8 cellular contexts compared by ENCODE assay signal in the genomic region with DNA sequence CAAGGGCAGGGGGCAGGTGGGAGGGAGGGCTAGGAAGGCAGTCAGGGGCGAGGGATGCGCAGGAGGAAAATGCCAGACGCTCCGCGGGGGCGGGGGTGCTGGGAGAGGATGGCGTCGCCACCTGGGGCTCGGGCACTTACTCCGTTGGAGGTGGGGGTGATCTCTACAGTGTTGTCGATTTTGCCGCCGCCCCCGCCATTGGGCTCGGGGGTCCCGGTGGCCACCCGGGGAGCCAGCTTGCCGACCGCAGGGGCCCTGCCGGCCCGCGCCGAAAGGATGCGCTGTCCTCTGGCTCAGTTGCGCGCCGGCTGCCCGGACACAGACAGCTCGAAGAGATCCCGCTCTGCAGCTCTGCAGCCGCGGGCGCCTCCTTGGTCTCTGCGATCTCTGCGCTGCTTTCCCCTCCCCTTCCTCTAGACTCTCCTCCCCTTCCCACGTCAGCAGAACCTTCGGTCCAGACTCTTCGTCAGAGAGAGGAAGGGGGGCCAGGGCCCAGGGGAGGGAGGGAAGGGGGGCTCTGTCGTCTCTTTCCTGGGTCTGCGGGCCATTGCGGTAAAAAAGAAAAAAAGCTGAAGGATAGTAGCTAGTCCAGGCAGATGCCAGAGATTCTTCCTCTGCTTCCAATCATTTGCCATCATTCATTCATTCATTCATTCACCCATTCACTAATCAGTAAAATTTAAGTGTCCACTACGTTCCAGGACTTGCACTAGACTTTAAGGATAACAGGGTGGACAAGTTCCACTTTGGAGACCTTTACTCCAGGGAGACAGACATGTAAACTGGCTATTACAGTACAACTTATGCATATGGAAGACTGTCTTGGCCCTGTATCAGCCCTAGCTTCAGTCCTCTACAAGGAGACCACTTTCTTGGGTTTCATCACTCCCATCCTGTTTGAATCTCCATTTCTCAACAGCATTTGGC. TPM values are rescaled to one million over a fixed set of nuclear protein-coding genes. Genes with fewer than 3 reads are reported as not detected.
DNase-seq lines count a peak whose midpoint lies in the region; ATAC-seq lines count a peak whose summit lies in the region.

A gene (minus strand): TSS at position 382 of the 927 bp plus-strand sequence.

- H3K9me3 Mint-ChIP-seq in activated CD4-positive, alpha-beta T cell treated with anti-CD3 and anti-CD28 coated beads, Interleukin-2, amount 10 ng/mL, durations not matched to agents 7 days and 5 days: no peaks in the 10 kb centered on the region

- DNase-seq in DMS 273 (lab: John Stamatoyannopoulos, UW; ENCODE audit: unreplicated experiment): peak; percentile 90
- peak; percentile 95 for DNase-seq in NCI-H2029 treated with DMSO at 0.1 percent for 48 hours (lab: John Stamatoyannopoulos, UW)
- peak; percentile 53 for DNase-seq in activated CD4-positive, alpha-beta T cell treated with anti-CD3 and anti-CD28 coated beads, Interleukin-2, amount 10 ng/mL, durations not matched to agents 7 days and 5 days
- DNase-seq in dermis blood vessel endothelial cell: peak; percentile 54
- peak; percentile 62 to 67 for DNase-seq in left colon
- peak; percentile 10 to 21 for DNase-seq in stimulated activated CD4-positive, alpha-beta T cell treated with anti-CD3 and anti-CD28 coated beads, Interleukin-15, amount 100 ng/mL, for 1 hour (ENCODE audit: low read depth in 1 of 2, low spot score in 1 of 2)

- peaks cover 41% of the 10 kb centered on the region for H3K27me3 Mint-ChIP-seq in activated CD4-positive, alpha-beta T cell treated with anti-CD3 and anti-CD28 coated beads, Interleukin-2, amount 10 ng/mL, durations not matched to agents 7 days and 5 days

- ATAC-seq in left colon: peak; percentile 78
- ATAC-seq in GM19351 (IDR thresholded peaks at IDR 0.05; ENCODE audit: unreplicated experiment): no peak
- no peak for ATAC-seq in GM21576 (IDR thresholded peaks at IDR 0.05; ENCODE audit: unreplicated experiment)

- CTCF ChIA-PET in activated CD4-positive, alpha-beta T cell treated with anti-CD3 and anti-CD28 coated beads, Interleukin-2, amount 10 ng/mL, durations not matched to agents 7 days and 5 days (lab: Charles Lee): interaction anchor here (0.6 to 2.4 kb wide), 8 partner anchors 9 to 763 kb away, joined by 3 to 8 read pairs (median 3); no protein-coding TSS in a partner anchor

- H3K36me3 Mint-ChIP-seq in activated CD4-positive, alpha-beta T cell treated with anti-CD3 and anti-CD28 coated beads, Interleukin-2, amount 10 ng/mL, durations not matched to agents 7 days and 5 days (ENCODE audit: low read depth): no peaks in the 10 kb centered on the region

- intact Hi-C loops in left colon (cut with DNase I, micrococcal nuclease): no loop called here

- no peak within 1 kb of the TSS for H3K27ac Mint-ChIP-seq in activated CD4-positive, alpha-beta T cell treated with anti-CD3 and anti-CD28 coated beads, Interleukin-2, amount 10 ng/mL, durations not matched to agents 7 days and 5 days

- peak within 1 kb of the TSS; percentile 66 for H3K4me3 Mint-ChIP-seq in activated CD4-positive, alpha-beta T cell treated with anti-CD3 and anti-CD28 coated beads, Interleukin-2, amount 10 ng/mL, durations not matched to agents 7 days and 5 days

- POLR2A ChIA-PET in activated CD4-positive, alpha-beta T cell treated with anti-CD3 and anti-CD28 coated beads, Interleukin-2, amount 10 ng/mL, durations not matched to agents 7 days and 5 days (lab: Charles Lee): no interaction called here

- peaks cover 9% of the 10 kb centered on the region for H3K4me1 Mint-ChIP-seq in activated CD4-positive, alpha-beta T cell treated with anti-CD3 and anti-CD28 coated beads, Interleukin-2, amount 10 ng/mL, durations not matched to agents 7 days and 5 days

RNA-seq across cellular contexts. Expression of the gene that starts here (rescaled TPM):
- total RNA-seq in activated CD4-positive, alpha-beta T cell treated with anti-CD3 and anti-CD28 coated beads, Interleukin-2, amount 10 ng/mL, durations not matched to agents 7 days and 5 days: 1 to 10 TPM; 3.0 to 3.4 TPM
- 0.84 and 3.7 TPM in 2 replicates for total RNA-seq in dermis blood vessel endothelial cell
- total RNA-seq in left colon: 1 to 10 TPM; 2.7 to 8.0 TPM

Comparison
In these comparisons a context has a peak if more than half of its experiments do, and no peak if none do; other contexts are left out.
1. DNase-seq: peak in every context shown above with its lines; median percentile 95 in NCI-H2029 treated with DMSO at 0.1 percent for 48 hours; 90 in DMS 273; 64 in left colon; 54 in dermis blood vessel endothelial cell; 53 in activated CD4-positive, alpha-beta T cell treated with anti-CD3 and anti-CD28 coated beads, Interleukin-2, amount 10 ng/mL, durations not matched to agents 7 days and 5 days; 16 in stimulated activated CD4-positive, alpha-beta T cell treated with anti-CD3 and anti-CD28 coated beads, Interleukin-15, amount 100 ng/mL, for 1 hour.